15 cellular contexts compared by ENCODE assay signal in the genomic region with DNA sequence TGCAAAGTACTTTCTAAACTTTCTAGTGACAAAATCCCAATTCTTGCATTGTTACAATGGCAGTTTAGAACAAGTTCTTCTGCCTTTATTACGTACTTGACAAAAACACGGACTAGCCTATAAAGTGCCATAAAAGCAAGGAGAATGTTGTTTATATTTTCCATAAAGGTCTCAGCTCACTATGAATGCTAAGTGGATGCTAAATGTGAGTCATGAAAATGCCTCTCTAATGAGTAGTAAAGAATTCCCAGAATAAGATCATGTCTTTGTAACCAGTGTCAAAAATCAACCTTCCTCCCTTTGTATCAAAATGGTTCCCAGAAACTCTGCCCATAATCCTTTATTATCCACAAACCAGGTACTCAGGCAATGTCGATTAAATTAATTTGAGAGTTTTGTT.
A peak's percentile ranks its signal among the peaks of the same experiment; 100 is the strongest.
DNase-seq lines count a peak whose midpoint lies in the region; ATAC-seq and TF ChIP-seq lines count a peak whose summit lies in the region.
"Had no signal": no experiment of that assay in that cellular context is flagged by ENCODE, and none has a peak within 500 bp of the region (broad histone marks: within the 10 kb centered on the region; RNA-seq: fewer than 3 reads in every experiment).

No MANE protein-coding gene starts in this region.

- H3K27me3 Mint-ChIP-seq in activated T-helper 1 cell treated with anti-CD3 and anti-CD28 coated beads, Interleukin-12 subunit alpha, Interleukin-12 subunit beta, Interleukin-2, Interleukin-4 antibody, amounts not matched to agents 30 ng/mL and 10 ng/mL and 1 ng/mL, durations not matched to agents 14 hours and 24 hours and 36 hours (ENCODE audit: insufficient read depth) = no peaks in the 10 kb centered on the region

- no peak overlapping the region for H3K27ac ChIP-seq in SJCRH30
- H3K27ac ChIP-seq: thoracic aorta, VCaP had no signal

- H3K36me3 Mint-ChIP-seq in activated T-helper 1 cell treated with anti-CD3 and anti-CD28 coated beads, Interleukin-12 subunit alpha, Interleukin-12 subunit beta, Interleukin-2, Interleukin-4 antibody, amounts not matched to agents 30 ng/mL and 10 ng/mL and 1 ng/mL, durations not matched to agents 14 hours and 24 hours and 36 hours (ENCODE audit: low read depth) = no peaks in the 10 kb centered on the region

- intact Hi-C loops in activated T-helper 1 cell treated with anti-CD3 and anti-CD28 coated beads, Interleukin-12 subunit alpha, Interleukin-12 subunit beta, Interleukin-2, Interleukin-4 antibody, amounts not matched to agents 30 ng/mL and 10 ng/mL and 1 ng/mL, durations not matched to agents 14 hours and 24 hours and 36 hours (cut with micrococcal nuclease) = no loop called here

- ATAC-seq in GM21619 (IDR thresholded peaks at IDR 0.05; ENCODE audit: unreplicated experiment) = no peak

- no peak overlapping the region for H3K4me3 Mint-ChIP-seq in activated T-helper 1 cell treated with anti-CD3 and anti-CD28 coated beads, Interleukin-12 subunit alpha, Interleukin-12 subunit beta, Interleukin-2, Interleukin-4 antibody, amounts not matched to agents 30 ng/mL and 10 ng/mL and 1 ng/mL, durations not matched to agents 14 hours and 24 hours and 36 hours

- no peak overlapping the region for H3K27ac Mint-ChIP-seq in activated T-helper 1 cell treated with anti-CD3 and anti-CD28 coated beads, Interleukin-12 subunit alpha, Interleukin-12 subunit beta, Interleukin-2, Interleukin-4 antibody, amounts not matched to agents 30 ng/mL and 10 ng/mL and 1 ng/mL, durations not matched to agents 14 hours and 24 hours and 36 hours

- no peaks in the 10 kb centered on the region for H3K4me1 Mint-ChIP-seq in activated T-helper 1 cell treated with anti-CD3 and anti-CD28 coated beads, Interleukin-12 subunit alpha, Interleukin-12 subunit beta, Interleukin-2, Interleukin-4 antibody, amounts not matched to agents 30 ng/mL and 10 ng/mL and 1 ng/mL, durations not matched to agents 14 hours and 24 hours and 36 hours (ENCODE audit: low read depth)

- H3K9me3 ChIP-seq in SJCRH30 (replicated peaks) = no peaks in the 10 kb centered on the region
- H3K9me3 ChIP-seq: thoracic aorta had no signal

- DNase-seq in AG04449 (ENCODE audit: low read depth, low spot score) (peak; percentile 26), HFF-Myc (ENCODE audit: extremely low read depth, low read depth) (peak; percentile 46), amniotic stem cell (lab: John Stamatoyannopoulos, UW) (peak; percentile 21), glomerular visceral epithelial cell (ENCODE audit: extremely low spot score) (peak; percentile 1), SJCRH30 (no peak), DMS153 (lab: John Stamatoyannopoulos, UW) (no peak)
- no peak for DNase-seq in activated T-helper 1 cell treated with anti-CD3 and anti-CD28 coated beads, Interleukin-12 subunit alpha, Interleukin-12 subunit beta, Interleukin-2, Interleukin-4 antibody, amounts not matched to agents 30 ng/mL and 10 ng/mL and 1 ng/mL, durations not matched to agents 14 hours and 24 hours and 36 hours (ENCODE audit: low spot score)
- DNase-seq: AML-193, DMS53, Karpas-422, NCI-H187, occipital lobe had no signal

- H3K4me1 ChIP-seq in SJCRH30 = no peaks in the 10 kb centered on the region

- H3K36me3 ChIP-seq in SJCRH30 = no peaks in the 10 kb centered on the region
- H3K36me3 ChIP-seq: thoracic aorta had no signal

- POLR2A ChIA-PET in AG04449 (lab: Yijun Ruan, JAX) = no interaction called here

- no peaks in the 10 kb centered on the region for H3K27me3 ChIP-seq in SJCRH30

- CTCF ChIA-PET in AG04449 (lab: Yijun Ruan, JAX) = interaction anchor here (0.8 to 1.2 kb wide), 2 partner anchors 536 to 539 kb away, joined by 3 read pairs; no protein-coding TSS in a partner anchor

- H3K9me3 Mint-ChIP-seq in activated T-helper 1 cell treated with anti-CD3 and anti-CD28 coated beads, Interleukin-12 subunit alpha, Interleukin-12 subunit beta, Interleukin-2, Interleukin-4 antibody, amounts not matched to agents 30 ng/mL and 10 ng/mL and 1 ng/mL, durations not matched to agents 14 hours and 24 hours and 36 hours = peaks cover 3% of the 10 kb centered on the region

- no peak for TF ChIP-seq CTCF in AG04449 (IDR thresholded peaks at IDR 0.05; ENCODE audit: insufficient read depth, low read length, missing control alignments)
- TF ChIP-seq CTCF in HFF-Myc (IDR thresholded peaks at IDR 0.05; ENCODE audit: low read depth, low read length, missing control alignments) = no peak

- no peak overlapping the region for H3K4me3 ChIP-seq in AG04449 (ENCODE audit: low read depth, low read length)
- H3K4me3 ChIP-seq in HFF-Myc (replicated peaks; ENCODE audit: low read depth, low read length) = no peak overlapping the region
- no peak overlapping the region for H3K4me3 ChIP-seq in SJCRH30
- H3K4me3 ChIP-seq: thoracic aorta had no signal

Comparison
In these comparisons a context has a peak if more than half of its experiments do, and no peak if none do; other contexts are left out.
1. DNase-seq: peak in AG04449 (single experiment), HFF-Myc (single experiment), amniotic stem cell (single experiment) and glomerular visceral epithelial cell (single experiment); none in SJCRH30 (0 of 2), activated T-helper 1 cell treated with anti-CD3 and anti-CD28 coated beads, Interleukin-12 subunit alpha, Interleukin-12 subunit beta, Interleukin-2, Interleukin-4 antibody, amounts not matched to agents 30 ng/mL and 10 ng/mL and 1 ng/mL, durations not matched to agents 14 hours and 24 hours and 36 hours (single experiment) and DMS153 (single experiment).